Comparison of ENCODE assay signal across 8 cellular contexts in genomic region chr5:172188033-172188892, GRCh38. TPM values are rescaled to one million over a fixed set of nuclear protein-coding genes. Genes with fewer than 3 reads are reported as not detected.
DNase-seq lines count a peak whose midpoint lies in the region; ATAC-seq and TF ChIP-seq lines count a peak whose summit lies in the region.

Gene STK10, minus strand, starts transcription at chr5:172188224. Its CDS starts 182 bp downstream, at chr5:172188042.

- H3K4me3 Mint-ChIP-seq in activated T-helper 2 cell treated with anti-CD3 and anti-CD28 coated beads, Interferon-gamma antibody, Interleukin-2, Interleukin-4, amounts not matched to agents 10 μg/mL and 5 μg/mL and 100 μg/mL, durations not matched to agents 14 hours and 24 hours and 36 hours (ENCODE audit: low read depth) = peak within 1 kb of the TSS; percentile 93
- peak within 1 kb of the TSS; percentile 91 for H3K4me3 Mint-ChIP-seq in natural killer cell treated with Interleukin-12 subunit alpha and Interleukin-12 subunit beta and Interleukin-15 and Interleukin-18, amount 100 ng/mL, for 72 hours

- H3K9me3 ChIP-seq in RWPE2 (ENCODE audit: severe bottlenecking) = no peaks in the 10 kb centered on the region

- intact Hi-C loops in activated T-helper 2 cell treated with anti-CD3 and anti-CD28 coated beads, Interferon-gamma antibody, Interleukin-2, Interleukin-4, amounts not matched to agents 10 μg/mL and 5 μg/mL and 100 μg/mL, durations not matched to agents 14 hours and 24 hours and 36 hours (cut with micrococcal nuclease) = loop anchor here (1.0 to 10.0 kb wide), 8 partner anchors 14 to 283 kb away; no protein-coding TSS in a partner anchor

- H3K9me3 Mint-ChIP-seq in activated T-helper 2 cell treated with anti-CD3 and anti-CD28 coated beads, Interferon-gamma antibody, Interleukin-2, Interleukin-4, amounts not matched to agents 10 μg/mL and 5 μg/mL and 100 μg/mL, durations not matched to agents 14 hours and 24 hours and 36 hours = no peaks in the 10 kb centered on the region
- no peaks in the 10 kb centered on the region for H3K9me3 Mint-ChIP-seq in natural killer cell treated with Interleukin-12 subunit alpha and Interleukin-12 subunit beta and Interleukin-15 and Interleukin-18, amount 100 ng/mL, for 72 hours

- peak; percentile 93 for DNase-seq in ELR (ENCODE audit: low read depth)
- DNase-seq in GOT3 (lab: John Stamatoyannopoulos, UW) = peak; percentile 90
- DNase-seq in LHCN-M2 (ENCODE audit: low read depth) = peak; percentile 90
- peak; percentile 95 for DNase-seq in RWPE2 (ENCODE audit: low spot score)
- peak; percentile 88 for DNase-seq in activated T-helper 2 cell treated with anti-CD3 and anti-CD28 coated beads, Interferon-gamma antibody, Interleukin-2, Interleukin-4, amounts not matched to agents 10 μg/mL and 5 μg/mL and 100 μg/mL, durations not matched to agents 14 hours and 24 hours and 36 hours (ENCODE audit: low spot score)
- DNase-seq in fibroblast of peridontal ligament (ENCODE audit: extremely low read depth) = peak; percentile 83
- peak; percentile 96 for DNase-seq in natural killer cell treated with Interleukin-12 subunit alpha and Interleukin-12 subunit beta and Interleukin-15 and Interleukin-18, amount 100 ng/mL, for 72 hours (ENCODE audit: low spot score)
- peak; percentile 88 for DNase-seq in stimulated activated naive CD4-positive, alpha-beta T cell treated with Interleukin-2 at 50 U/mL for 16 hours (lab: John Stamatoyannopoulos, UW)

- H3K4me1 ChIP-seq in RWPE2 (ENCODE audit: insufficient read depth, poor library complexity, severe bottlenecking) = peaks cover 17% of the 10 kb centered on the region

- H3K4me3 ChIP-seq in RWPE2 (ENCODE audit: severe bottlenecking) = peak within 1 kb of the TSS; percentile 63

- H3K27ac ChIP-seq in RWPE2 (ENCODE audit: poor library complexity, severe bottlenecking) = peak within 1 kb of the TSS; percentile 77

- peak; percentile 99 for TF ChIP-seq CTCF in RWPE2 (IDR thresholded peaks at IDR 0.05; ENCODE audit: poor library complexity, severe bottlenecking)

- H3K4me1 Mint-ChIP-seq in activated T-helper 2 cell treated with anti-CD3 and anti-CD28 coated beads, Interferon-gamma antibody, Interleukin-2, Interleukin-4, amounts not matched to agents 10 μg/mL and 5 μg/mL and 100 μg/mL, durations not matched to agents 14 hours and 24 hours and 36 hours (ENCODE audit: low read depth) = peaks cover 25% of the 10 kb centered on the region
- peaks cover 23 to 36% of the 10 kb centered on the region in 2 donors for H3K4me1 Mint-ChIP-seq in natural killer cell treated with Interleukin-12 subunit alpha and Interleukin-12 subunit beta and Interleukin-15 and Interleukin-18, amount 100 ng/mL, for 72 hours (ENCODE audit: low read depth in 2 of 2)

- peaks cover 28% of the 10 kb centered on the region for H3K36me3 Mint-ChIP-seq in activated T-helper 2 cell treated with anti-CD3 and anti-CD28 coated beads, Interferon-gamma antibody, Interleukin-2, Interleukin-4, amounts not matched to agents 10 μg/mL and 5 μg/mL and 100 μg/mL, durations not matched to agents 14 hours and 24 hours and 36 hours (ENCODE audit: low read depth)
- no peaks in the 10 kb centered on the region for H3K36me3 Mint-ChIP-seq in natural killer cell treated with Interleukin-12 subunit alpha and Interleukin-12 subunit beta and Interleukin-15 and Interleukin-18, amount 100 ng/mL, for 72 hours

- H3K27me3 Mint-ChIP-seq in activated T-helper 2 cell treated with anti-CD3 and anti-CD28 coated beads, Interferon-gamma antibody, Interleukin-2, Interleukin-4, amounts not matched to agents 10 μg/mL and 5 μg/mL and 100 μg/mL, durations not matched to agents 14 hours and 24 hours and 36 hours (ENCODE audit: low read depth) = peaks cover 12% of the 10 kb centered on the region
- no peaks in the 10 kb centered on the region for H3K27me3 Mint-ChIP-seq in natural killer cell treated with Interleukin-12 subunit alpha and Interleukin-12 subunit beta and Interleukin-15 and Interleukin-18, amount 100 ng/mL, for 72 hours

- H3K27ac Mint-ChIP-seq in activated T-helper 2 cell treated with anti-CD3 and anti-CD28 coated beads, Interferon-gamma antibody, Interleukin-2, Interleukin-4, amounts not matched to agents 10 μg/mL and 5 μg/mL and 100 μg/mL, durations not matched to agents 14 hours and 24 hours and 36 hours = peak within 1 kb of the TSS; percentile 94
- H3K27ac Mint-ChIP-seq in natural killer cell treated with Interleukin-12 subunit alpha and Interleukin-12 subunit beta and Interleukin-15 and Interleukin-18, amount 100 ng/mL, for 72 hours = peak within 1 kb of the TSS; percentile 79 to 94

- ATAC-seq in RWPE2 (ENCODE audit: low read depth) = peak; percentile 71
- ATAC-seq in natural killer cell treated with Interleukin-12 subunit alpha and Interleukin-12 subunit beta and Interleukin-15 and Interleukin-18, amount 100 ng/mL, for 72 hours = peak; percentile 88 to 90

- H3K36me3 ChIP-seq in RWPE2 (ENCODE audit: low read depth) = no peaks in the 10 kb centered on the region

- H3K27me3 ChIP-seq in RWPE2 (ENCODE audit: insufficient read depth, poor library complexity, severe bottlenecking) = no peaks in the 10 kb centered on the region

RNA-seq across cellular contexts. Expression of gene STK10, which starts in this region (rescaled TPM):
- 13.6 and 15.9 TPM in 2 replicates for total RNA-seq in LHCN-M2 (2014; rRNA removed)
- polyA plus RNA-seq in LHCN-M2 (2012) = 17.5 TPM
- total RNA-seq in activated T-helper 2 cell treated with anti-CD3 and anti-CD28 coated beads, Interferon-gamma antibody, Interleukin-2, Interleukin-4, amounts not matched to agents 10 μg/mL and 5 μg/mL and 100 μg/mL, durations not matched to agents 14 hours and 24 hours and 36 hours = 102 and 105 TPM in 2 replicates
- 100 to 1,000 TPM; 199 to 218 TPM for total RNA-seq in natural killer cell treated with Interleukin-12 subunit alpha and Interleukin-12 subunit beta and Interleukin-15 and Interleukin-18, amount 100 ng/mL, for 72 hours

Comparison
In these comparisons a context has a peak if more than half of its experiments do, and no peak if none do; other contexts are left out.
1. Peak in every context shown above with its lines: DNase-seq, ATAC-seq, H3K4me3 ChIP-seq and H3K27ac ChIP-seq.